14 cellular contexts compared by ENCODE assay signal in genomic region chr10:29657719-29658274, GRCh38. TPM values are rescaled to one million over a fixed set of nuclear protein-coding genes. Genes with fewer than 3 reads are reported as not detected.
DNase-seq lines count a peak whose midpoint lies in the region; ATAC-seq, FAIRE-seq and TF ChIP-seq lines count a peak whose summit lies in the region.
"Had no signal": no experiment of that assay in that cellular context is flagged by ENCODE, and none has a peak within 500 bp of the region (broad histone marks: within the 10 kb centered on the region; RNA-seq: fewer than 3 reads in every experiment).

No MANE protein-coding gene starts in this region.

- peaks cover 37% of the 10 kb centered on the region for H3K4me1 Mint-ChIP-seq in activated T-cell treated with anti-CD3 and anti-CD28 coated beads, Interleukin-2, amount 50 U/mL, for 24 hours (ENCODE audit: low read depth)
- peaks cover 36% of the 10 kb centered on the region for H3K4me1 Mint-ChIP-seq in endothelial cell (ENCODE audit: unreplicated experiment)

- H3K36me3 Mint-ChIP-seq in activated T-cell treated with anti-CD3 and anti-CD28 coated beads, Interleukin-2, amount 50 U/mL, for 24 hours (ENCODE audit: low read depth) = peaks cover 37% of the 10 kb centered on the region
- peaks cover 46% of the 10 kb centered on the region for H3K36me3 Mint-ChIP-seq in endothelial cell (ENCODE audit: low read depth, unreplicated experiment)

- in situ Hi-C loops in GM13977 (cut with MboI; ENCODE audit: low pct_unique_long_range_greater_than_20kb, low sequenced_read_pairs, unreplicated experiment) = no loop called here

- H3F3A ChIP-seq in PC-3 (ENCODE audit: low read length, unreplicated experiment) = peaks cover 12% of the 10 kb centered on the region

- H4K20me1 ChIP-seq in PC-3 (ENCODE audit: low read length) = no peaks in the 10 kb centered on the region

- no peak overlapping the region for H2AFZ ChIP-seq in PC-3 (ENCODE audit: low read length)

- POLR2A ChIA-PET in PC-3 (lab: Charles Lee; ENCODE audit: unreplicated experiment) = no interaction called here

- no peak for DNase-seq in activated T-cell treated with anti-CD3 and anti-CD28 coated beads, Interleukin-2, amount 50 U/mL, for 24 hours
- DNase-seq in activated T-cell treated with anti-CD3 and anti-CD28 coated beads, Interleukin-2, amount 50 U/mL, for 1 hour = no peak
- DNase-seq in PC-3 (no peak), endothelial cell (ENCODE audit: low spot score) (no peak), D721Med (ENCODE audit: insufficient read length, low spot score) (no peak), ecto neural progenitor cell (ENCODE audit: low spot score) (no peak), GM13977 (ENCODE audit: low spot score) (no peak)
- DNase-seq: AML-193, dorsolateral prefrontal cortex, hippocampal formation, RPMI8226, WERI-Rb-1 had no signal

- CTCF ChIA-PET in PC-3 (lab: Charles Lee) = no interaction called here

- H3K36me3 ChIP-seq in PC-3 (ENCODE audit: low read depth, low read length) (peaks cover 21% of the 10 kb centered on the region), stomach smooth muscle (ENCODE audit: control insufficient read depth in 2 of 2, insufficient read depth in 2 of 2, low read length in 2 of 2) (peaks cover 21 to 24% of the 10 kb centered on the region in 2 donors)
- H3K36me3 ChIP-seq: WERI-Rb-1 had no signal

- peak overlapping the region; percentile 54 for H3K4me2 ChIP-seq in PC-3 (ENCODE audit: low read length)

- H3K79me2 ChIP-seq in PC-3 (ENCODE audit: low read length) = peaks cover 22% of the 10 kb centered on the region; the same call in 1 of the 2 replicates

- no peak for ATAC-seq in PC-3

- H3K4me3 Mint-ChIP-seq in activated T-cell treated with anti-CD3 and anti-CD28 coated beads, Interleukin-2, amount 50 U/mL, for 24 hours = no peak overlapping the region
- peak overlapping the region; percentile 83 for H3K4me3 Mint-ChIP-seq in endothelial cell (ENCODE audit: unreplicated experiment)

- peaks cover 13% of the 10 kb centered on the region for H3K9me3 Mint-ChIP-seq in activated T-cell treated with anti-CD3 and anti-CD28 coated beads, Interleukin-2, amount 50 U/mL, for 24 hours
- H3K9me3 Mint-ChIP-seq in endothelial cell (ENCODE audit: unreplicated experiment) = peaks cover 13% of the 10 kb centered on the region

- H3K9me3 ChIP-seq in PC-3 (ENCODE audit: low read length) (0 out of 2 replicates have a peak, but pooled peaks cover 9% of the 10 kb centered on the region), stomach smooth muscle (ENCODE audit: control insufficient read depth in 2 of 2, low read length in 2 of 2) (no peaks in the 10 kb centered on the region)

- no peaks in the 10 kb centered on the region for H3K9me2 ChIP-seq in PC-3 (replicated peaks; ENCODE audit: low read length)

- intact Hi-C loops in PC-3 (cut with micrococcal nuclease) = loop anchor here (2.0 kb wide), 2 partner anchors 31 to 67 kb away; no protein-coding TSS in a partner anchor

- FAIRE-seq in D721Med (lab: Jason Lieb, UNC) = no peak

- TF ChIP-seq CTCF in PC-3 (conservative IDR thresholded peaks at IDR 0.05; ENCODE audit: low read depth, low read length) (no peak), endothelial cell (IDR thresholded peaks at IDR 0.05; ENCODE audit: unreplicated experiment) (no peak), D721Med (IDR thresholded peaks at IDR 0.05; ENCODE audit: insufficient read depth, missing control alignments) (no peak), GM13977 (IDR thresholded peaks at IDR 0.05; ENCODE audit: extremely low read depth, insufficient read depth, missing control alignments) (no peak)

- H3K4me3 ChIP-seq in PC-3 (ENCODE audit: low read length) = no peak overlapping the region
- H3K4me3 ChIP-seq in stomach smooth muscle (ENCODE audit: low read length in 2 of 2) = no peak overlapping the region
- H3K4me3 ChIP-seq: dorsolateral prefrontal cortex, skin epidermis had no signal

- peaks cover 9% of the 10 kb centered on the region for H3K27me3 Mint-ChIP-seq in activated T-cell treated with anti-CD3 and anti-CD28 coated beads, Interleukin-2, amount 50 U/mL, for 24 hours
- H3K27me3 Mint-ChIP-seq in endothelial cell (ENCODE audit: unreplicated experiment) = peaks cover 8% of the 10 kb centered on the region

- H3K4me1 ChIP-seq in PC-3 (ENCODE audit: insufficient read depth, low read length) (peaks cover 42% of the 10 kb centered on the region), stomach smooth muscle (ENCODE audit: control insufficient read depth, insufficient read depth, low read length) (peaks cover 40% of the 10 kb centered on the region)

- peak overlapping the region; percentile 64 for H3K27ac Mint-ChIP-seq in activated T-cell treated with anti-CD3 and anti-CD28 coated beads, Interleukin-2, amount 50 U/mL, for 24 hours
- peak overlapping the region; percentile 53 for H3K27ac Mint-ChIP-seq in endothelial cell (ENCODE audit: unreplicated experiment)

- H3K27me3 ChIP-seq in PC-3 (ENCODE audit: low read length) (no peaks in the 10 kb centered on the region), stomach smooth muscle (ENCODE audit: control insufficient read depth in 1 of 2, insufficient read depth in 2 of 2, low read length in 2 of 2) (no peaks in the 10 kb centered on the region)

- TSS peak; percentile 15 for BruUV-seq in PC-3 (replicated peaks; lab: Mats Ljungman, UMichigan)

- H3K9ac ChIP-seq in PC-3 (ENCODE audit: low read length) (peak overlapping the region; percentile 66), stomach smooth muscle (ENCODE audit: low read length in 2 of 2) (no peak overlapping the region)

- H3K27ac ChIP-seq in PC-3 (ENCODE audit: low read length) (peak overlapping the region; percentile 94), stomach smooth muscle (ENCODE audit: low read length) (peak overlapping the region; percentile 32)
- H3K27ac ChIP-seq: WERI-Rb-1 had no signal

RNA-seq across cellular contexts. Expression of gene SVIL, which starts 23.0 kb away (rescaled TPM):
- total RNA-seq in PC-3 (2014; rRNA removed) (19.2 and 27.2 TPM in 2 replicates), endothelial cell (ENCODE audit: unreplicated experiment) (125 TPM)
